21 cellular contexts compared by ENCODE assay signal in the genomic region with DNA sequence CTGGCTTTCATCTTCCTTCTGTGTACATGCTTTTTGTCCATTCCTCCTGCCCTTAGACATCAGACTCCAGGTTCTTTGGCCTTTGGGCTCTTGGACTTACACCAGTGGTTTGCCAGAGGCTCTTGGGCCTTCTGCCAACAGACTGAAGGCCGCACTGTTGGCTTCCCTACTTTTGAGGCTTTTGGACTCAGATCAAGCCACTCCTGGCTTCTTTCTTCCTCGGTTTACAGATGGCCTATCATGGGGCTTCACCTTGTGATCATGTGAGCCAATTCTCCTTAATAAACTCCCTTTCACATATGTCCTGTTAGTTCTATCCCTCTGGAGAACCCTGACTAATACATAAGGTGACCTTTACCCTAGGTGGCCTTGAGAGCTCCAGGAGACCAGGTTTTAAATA.
"Had no signal": no experiment of that assay in that cellular context is flagged by ENCODE, and none has a peak within 500 bp of the region (broad histone marks: within the 10 kb centered on the region; RNA-seq: fewer than 3 reads in every experiment).

No MANE protein-coding gene starts in this region.

- H3K27me3 ChIP-seq: brain microvascular endothelial cell, dorsolateral prefrontal cortex, foreskin keratinocyte, ovary, upper lobe of right lung had no signal

- H3K36me3 Mint-ChIP-seq: activated naive CD4-positive, alpha-beta T cell treated with anti-CD3 and anti-CD28 coated beads, Interleukin-2, amount 50 U/mL, for 72 hours; stimulated activated memory B cell treated with anti-CD40 and anti-IgM and Interleukin-4, amounts not matched to agents 10 μg/mL and 1 μg/mL and 100 μg/mL, for 72 hours had no signal

- H3K4me1 Mint-ChIP-seq: stimulated activated memory B cell treated with anti-CD40 and anti-IgM and Interleukin-4, amounts not matched to agents 10 μg/mL and 1 μg/mL and 100 μg/mL, for 72 hours had no signal

- H3K27ac ChIP-seq: brain microvascular endothelial cell, dorsolateral prefrontal cortex, epithelial cell of prostate, foreskin keratinocyte, ovary, upper lobe of right lung had no signal

- H3K9me3 ChIP-seq: ovary, upper lobe of right lung had no signal

- H3K4me3 ChIP-seq: dorsolateral prefrontal cortex, lung, ovary, smooth muscle cell, upper lobe of right lung had no signal

- H3K27ac Mint-ChIP-seq: activated naive CD4-positive, alpha-beta T cell treated with anti-CD3 and anti-CD28 coated beads, Interleukin-2, amount 50 U/mL, for 72 hours; stimulated activated memory B cell treated with anti-CD40 and anti-IgM and Interleukin-4, amounts not matched to agents 10 μg/mL and 1 μg/mL and 100 μg/mL, for 72 hours had no signal

- DNase-seq: activated CD4-positive, alpha-beta T cell treated with anti-CD3 and anti-CD28 coated beads, Interleukin-2, amount 50 U/mL, for 4 hours; activated gamma-delta T cell; brain microvascular endothelial cell; central memory CD4-positive, alpha-beta T cell; dorsolateral prefrontal cortex; foreskin keratinocyte; glutamatergic neuron; hippocampal formation; left cardiac atrium; ovary; stimulated activated CD4-positive, alpha-beta T cell treated with anti-CD3 and anti-CD28 coated beads, Interleukin-4, amount 100 ng/mL, for 24 hours; upper lobe of right lung had no signal

- H3K4me2 ChIP-seq: smooth muscle cell had no signal

- H3K9me3 Mint-ChIP-seq: activated naive CD4-positive, alpha-beta T cell treated with anti-CD3 and anti-CD28 coated beads, Interleukin-2, amount 50 U/mL, for 72 hours had no signal

- H3K4me3 Mint-ChIP-seq: stimulated activated memory B cell treated with anti-CD40 and anti-IgM and Interleukin-4, amounts not matched to agents 10 μg/mL and 1 μg/mL and 100 μg/mL, for 72 hours had no signal

- ATAC-seq: activated naive CD4-positive, alpha-beta T cell treated with anti-CD3 and anti-CD28 coated beads, Interleukin-2, amount 50 U/mL, for 72 hours; foreskin keratinocyte; left cardiac atrium; sciatic nerve; stimulated activated memory B cell treated with anti-CD40 and anti-IgM and Interleukin-4, amounts not matched to agents 10 μg/mL and 1 μg/mL and 100 μg/mL, for 72 hours; upper lobe of right lung had no signal

- H3K36me3 ChIP-seq: brain microvascular endothelial cell, ovary, upper lobe of right lung had no signal

- H3K4me1 ChIP-seq: foreskin keratinocyte, upper lobe of right lung had no signal

- H3K27me3 Mint-ChIP-seq: stimulated activated memory B cell treated with anti-CD40 and anti-IgM and Interleukin-4, amounts not matched to agents 10 μg/mL and 1 μg/mL and 100 μg/mL, for 72 hours had no signal

- FAIRE-seq: colon, islet of Langerhans, TTC549 had no signal
